11 cellular contexts compared by ENCODE assay signal in genomic region chr3:43707998-43708397, GRCh38. TPM values are rescaled to one million over a fixed set of nuclear protein-coding genes. Genes with fewer than 3 reads are reported as not detected.
DNase-seq lines count a peak whose midpoint lies in the region; ATAC-seq and TF ChIP-seq lines count a peak whose summit lies in the region.
"Had no signal": no experiment of that assay in that cellular context is flagged by ENCODE, and none has a peak within 500 bp of the region (broad histone marks: within the 10 kb centered on the region; RNA-seq: fewer than 3 reads in every experiment).

No MANE protein-coding gene starts in this region.

- H3K4me3 ChIP-seq in cardiac fibroblast (replicated peaks in 1 of 2; ENCODE audit: low read depth in 2 of 2, low read length in 2 of 2): no peak overlapping the region
- peak overlapping the region in 1 of 2 experiments; percentile 46 for H3K4me3 ChIP-seq in neutrophil (ENCODE audit: low read depth in 1 of 2, low read length in 1 of 2)

- peak overlapping the region; percentile 86 for H3K27ac ChIP-seq in neutrophil

- ATAC-seq in GM18511 (IDR thresholded peaks at IDR 0.05; ENCODE audit: unreplicated experiment) (no peak), HG03095 (IDR thresholded peaks at IDR 0.05; ENCODE audit: unreplicated experiment) (no peak)

- no peak for TF ChIP-seq CTCF in cardiac fibroblast (IDR thresholded peaks at IDR 0.05; ENCODE audit: low read depth, low read length)
- TF ChIP-seq CTCF in neutrophil (IDR thresholded peaks at IDR 0.05): no peak
- TF ChIP-seq CTCF in GM13976 (IDR thresholded peaks at IDR 0.05; ENCODE audit: borderline replicate concordance, control extremely low read depth, extremely low read depth, insufficient read depth, missing control alignments): no peak

- no peaks in the 10 kb centered on the region for H3K27me3 ChIP-seq in neutrophil

- no peaks in the 10 kb centered on the region for H3K9me3 ChIP-seq in neutrophil

- H3K4me1 ChIP-seq in neutrophil (ENCODE audit: control insufficient read depth in 1 of 2, insufficient read depth in 1 of 2, low read depth in 1 of 2, low read length in 1 of 2): peaks cover 33 to 46% of the 10 kb centered on the region in 2 experiments

- in situ Hi-C loops in GM13976 (cut with MboI; ENCODE audit: low sequenced_read_pairs, unreplicated experiment): no loop called here

- peaks cover 57% of the 10 kb centered on the region for H3K36me3 ChIP-seq in neutrophil

- DNase-seq in Daoy (ENCODE audit: low read depth) (peak; percentile 78), NCI-H226 (peak; percentile 94), cardiac fibroblast (ENCODE audit: low read depth in 2 of 2) (peak; percentile 74 to 96), GM13976 (ENCODE audit: low spot score) (no peak), NCI-H2029 (lab: John Stamatoyannopoulos, UW) (no peak)
- DNase-seq: activated CD4-positive, alpha-beta memory T cell treated with anti-CD3 and anti-CD28 coated beads, Interleukin-2, amount 10 ng/mL, durations not matched to agents 7 days and 5 days; NCI-H1436 treated with DMSO at 0.1 percent for 48 hours; stimulated activated CD8-positive, alpha-beta memory T cell treated with anti-CD3 and anti-CD28 coated beads, Interleukin-4, amount 100 ng/mL, for 48 hours had no signal

RNA-seq across cellular contexts. Expression of gene ABHD5, which starts 17.3 kb away (rescaled TPM):
- 28.4 and 33.4 TPM in 2 replicates for total RNA-seq in Daoy (2014; rRNA removed; shearing (Covaris generic))

Comparison
In these comparisons a context has a peak if more than half of its experiments do, and no peak if none do; other contexts are left out.
1. DNase-seq: peak in Daoy (single experiment), NCI-H226 (single experiment) and cardiac fibroblast (2 of 2); none in GM13976 (single experiment) and NCI-H2029 (single experiment).